Comparison of ENCODE assay signal across 9 cellular contexts in the genomic region with DNA sequence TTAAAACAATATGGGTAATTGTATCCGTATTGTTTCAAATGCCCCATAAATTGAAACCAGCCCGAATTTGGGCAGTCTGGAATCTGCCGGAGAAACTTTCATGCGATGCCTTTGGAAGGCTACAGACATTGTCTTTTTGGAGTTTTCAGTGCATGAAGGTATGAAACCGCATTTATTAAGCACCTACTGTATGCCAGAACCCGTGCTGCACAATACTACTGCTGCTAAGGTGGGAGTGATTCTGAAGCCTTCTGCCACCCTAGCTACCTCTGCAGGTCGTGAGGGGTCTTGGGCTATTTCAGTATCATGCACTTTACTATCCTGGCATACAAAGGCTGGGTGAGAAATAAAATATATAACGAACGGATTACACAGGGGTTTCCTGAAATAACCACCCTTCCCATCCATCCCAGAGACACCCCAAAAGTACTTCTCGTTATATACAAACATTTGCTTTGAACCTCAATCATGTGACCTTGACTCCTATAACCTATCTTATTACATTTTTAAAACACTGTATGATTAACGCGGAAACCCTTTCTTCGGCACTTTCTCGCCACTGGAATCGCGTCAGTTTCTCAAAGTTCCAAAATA. TPM values are rescaled to one million over a fixed set of nuclear protein-coding genes. Genes with fewer than 3 reads are reported as not detected.
DNase-seq lines count a peak whose midpoint lies in the region; ATAC-seq, FAIRE-seq and TF ChIP-seq lines count a peak whose summit lies in the region.
"Had no signal": no experiment of that assay in that cellular context is flagged by ENCODE, and none has a peak within 500 bp of the region (broad histone marks: within the 10 kb centered on the region; RNA-seq: fewer than 3 reads in every experiment).

No MANE protein-coding gene starts in this region.

- WGBS in pancreas, 2 donors: 28 to 29% methylated on average over 16 of the region's 16 CpGs

- H3K79me2 ChIP-seq in OCI-LY7 (ENCODE audit: insufficient read depth, low read depth, low read length): peaks cover 25% of the 10 kb centered on the region; the same call in 1 of the 2 replicates

- intact Hi-C loops in OCI-LY7 (cut with micrococcal nuclease; ENCODE audit: unreplicated experiment): loop anchor here (5.0 kb wide), 1 partner anchor 147 kb away; no protein-coding TSS in a partner anchor
- intact Hi-C loops in pancreas (cut with DNase I): no loop called here

- peak overlapping the region; percentile 69 for H2AFZ ChIP-seq in OCI-LY7 (ENCODE audit: low read length)

- H4K20me1 ChIP-seq in OCI-LY7 (ENCODE audit: insufficient read depth, low read length): peaks cover 5% of the 10 kb centered on the region; the same call in 1 of the 2 replicates

- no peaks in the 10 kb centered on the region for H3K27me3 ChIP-seq in pancreas

- no peak for FAIRE-seq in pancreas (lab: Jason Lieb, UNC)
- FAIRE-seq: colon had no signal

- H3K36me3 ChIP-seq in OCI-LY7 (ENCODE audit: insufficient read depth, low read length) (peaks cover 16% of the 10 kb centered on the region), pancreas (no peaks in the 10 kb centered on the region)

- TF ChIP-seq CTCF in OCI-LY7 (conservative IDR thresholded peaks at IDR 0.05; ENCODE audit: low read length) (no peak), epithelial cell of proximal tubule (conservative IDR thresholded peaks at IDR 0.05; ENCODE audit: low read depth, low read length) (no peak), pancreas (IDR thresholded peaks at IDR 0.05) (no peak)

- POLR2A ChIA-PET in OCI-LY7 (lab: Charles Lee): interaction anchor here (1.7 kb wide), 1 partner anchor 102 kb away, joined by 4 read pairs; no protein-coding TSS in a partner anchor

- no peak overlapping the region for H3K27ac ChIP-seq in OCI-LY7 (ENCODE audit: low read depth, low read length, poor library complexity, severe bottlenecking)
- peak overlapping the region; percentile 85 to 90 (median 88) for H3K27ac ChIP-seq in pancreas

- H3K4me1 ChIP-seq in OCI-LY7 (ENCODE audit: insufficient read depth, low read length, poor library complexity, severe bottlenecking) (peaks cover 19% of the 10 kb centered on the region), pancreas (no peaks in the 10 kb centered on the region)

- CTCF ChIA-PET in OCI-LY7 (lab: Charles Lee; ENCODE audit: unreplicated experiment): no interaction called here

- DNase-seq in DMS114 treated with DMSO at 0.1 percent for 48 hours (lab: John Stamatoyannopoulos, UW; ENCODE audit: unreplicated experiment): peak; percentile 34
- no peak for DNase-seq in OCI-LY7 (ENCODE audit: low spot score)
- DNase-seq in epithelial cell of proximal tubule (ENCODE audit: low read depth): no peak
- DNase-seq in pancreas: no peak
- no peak for DNase-seq in mucosa of gallbladder (ENCODE audit: low spot score)
- DNase-seq in NCI-H510A (lab: John Stamatoyannopoulos, UW): no peak
- DNase-seq in kidney tubule cell (ENCODE audit: low spot score): no peak

- peak overlapping the region; percentile 81 for H3K4me3 ChIP-seq in OCI-LY7 (ENCODE audit: low read depth, low read length, poor library complexity, severe bottlenecking)
- H3K4me3 ChIP-seq in epithelial cell of proximal tubule (ENCODE audit: low read depth, low read length): peak overlapping the region; percentile 80
- H3K4me3 ChIP-seq in pancreas: peak overlapping the region in 3 of 4 donors; percentile 68 to 79 (median 74)

- H3K9me3 ChIP-seq in OCI-LY7 (ENCODE audit: low read length) (peaks cover 17% of the 10 kb centered on the region), pancreas (no peaks in the 10 kb centered on the region)

- peak overlapping the region; percentile 87 for H3K4me2 ChIP-seq in OCI-LY7 (ENCODE audit: low read length)

- no peaks in the 10 kb centered on the region for H3K9me2 ChIP-seq in OCI-LY7 (ENCODE audit: insufficient read depth, low read length)

- ATAC-seq in pancreas: no peak
- ATAC-seq in GM19328 (IDR thresholded peaks at IDR 0.05; ENCODE audit: unreplicated experiment): no peak

- BruUV-seq in OCI-LY7 (replicated peaks; lab: Mats Ljungman, UMichigan): TSS peak; percentile 81

RNA-seq across cellular contexts. Expression of a gene that starts 1.0 kb away (rescaled TPM):
- 131 and 226 TPM in 2 replicates for total RNA-seq in OCI-LY7 (2014; rRNA removed; shearing (Covaris generic))
- total RNA-seq in OCI-LY7 (2022) (164 and 193 TPM in 2 replicates), epithelial cell of proximal tubule (26.3 and 26.6 TPM in 2 replicates), pancreas (10 to 100 TPM; 25.3 to 48.9 (median 33.8) TPM), mucosa of gallbladder (133 TPM)
- polyA plus RNA-seq in pancreas: 10 to 100 TPM; 10.4 to 18.7 TPM
